Comparison of ENCODE assay signal across 34 cellular contexts in genomic region chr4:38466401-38466800, GRCh38.
"Had no signal": no experiment of that assay in that cellular context is flagged by ENCODE, and none has a peak within 500 bp of the region (broad histone marks: within the 10 kb centered on the region; RNA-seq: fewer than 3 reads in every experiment).

No MANE protein-coding gene starts in this region.

- H3K4me3 Mint-ChIP-seq: activated CD4-positive, alpha-beta memory T cell treated with anti-CD3 and anti-CD28 coated beads, Interleukin-2, amount 10 ng/mL, durations not matched to agents 7 days and 5 days; activated CD4-positive, alpha-beta T cell treated with anti-CD3 and anti-CD28 coated beads, Interleukin-2, amount 10 ng/mL, durations not matched to agents 7 days and 5 days; activated naive CD4-positive, alpha-beta T cell treated with anti-CD3 and anti-CD28 coated beads, Interleukin-2, amount 10 ng/mL, durations not matched to agents 7 days and 5 days; activated naive CD8-positive, alpha-beta T cell treated with anti-CD3 and anti-CD28 coated beads, Interleukin-2, amount 10 ng/mL, durations not matched to agents 7 days and 5 days; activated T-cell treated with anti-CD3 and anti-CD28 coated beads, Interleukin-2, amount 50 U/mL, for 24 hours; effector memory CD8-positive, alpha-beta T cell; mesothelial cell of epicardium; naive B cell; nephron progenitor cell; stimulated activated naive B cell treated with anti-CD40 and anti-IgM and Interleukin-4, amounts not matched to agents 10 μg/mL and 1 μg/mL and 100 μg/mL, for 72 hours; T-helper 17 cell had no signal

- FAIRE-seq: astrocyte had no signal

- H3K27ac Mint-ChIP-seq: activated CD4-positive, alpha-beta memory T cell treated with anti-CD3 and anti-CD28 coated beads, Interleukin-2, amount 10 ng/mL, durations not matched to agents 7 days and 5 days; activated CD4-positive, alpha-beta T cell treated with anti-CD3 and anti-CD28 coated beads, Interleukin-2, amount 10 ng/mL, durations not matched to agents 7 days and 5 days; activated naive CD8-positive, alpha-beta T cell treated with anti-CD3 and anti-CD28 coated beads, Interleukin-2, amount 10 ng/mL, durations not matched to agents 7 days and 5 days; activated T-cell treated with anti-CD3 and anti-CD28 coated beads, Interleukin-2, amount 50 U/mL, for 24 hours; effector memory CD8-positive, alpha-beta T cell; mesothelial cell of epicardium; naive B cell; nephron progenitor cell; stimulated activated naive B cell treated with anti-CD40 and anti-IgM and Interleukin-4, amounts not matched to agents 10 μg/mL and 1 μg/mL and 100 μg/mL, for 72 hours; T-helper 17 cell had no signal

- H3K79me2 ChIP-seq: hepatocyte had no signal

- H3K4me2 ChIP-seq: hepatocyte, smooth muscle cell had no signal

- DNase-seq: activated CD4-positive, alpha-beta memory T cell treated with anti-CD3 and anti-CD28 coated beads, Interleukin-2, amount 10 ng/mL, durations not matched to agents 7 days and 5 days; activated CD4-positive, alpha-beta T cell treated with anti-CD3 and anti-CD28 coated beads, Interleukin-2, amount 10 ng/mL, durations not matched to agents 7 days and 5 days; activated CD4-positive, CD25-positive, alpha-beta regulatory T cell treated with anti-CD3 and anti-CD28 coated beads, Interleukin-2, amount 50 U/mL, for 72 hours; activated CD8-positive, alpha-beta memory T cell treated with anti-CD3 and anti-CD28 coated beads, Interleukin-2, amount 50 U/mL, for 48 hours; activated gamma-delta T cell; activated naive CD4-positive, alpha-beta T cell treated with anti-CD3 and anti-CD28 coated beads, Interleukin-2, amount 10 ng/mL, durations not matched to agents 7 days and 5 days; activated naive CD8-positive, alpha-beta T cell treated with anti-CD3 and anti-CD28 coated beads, Interleukin-2, amount 10 ng/mL, durations not matched to agents 7 days and 5 days; activated T-cell treated with anti-CD3 and anti-CD28 coated beads, Interleukin-2, amount 50 U/mL, for 24 hours; amniotic stem cell; brain microvascular endothelial cell; cortex of kidney; effector memory CD8-positive, alpha-beta T cell; islet precursor cell; left colon; mammary epithelial cell; naive B cell; nephron progenitor cell; ovary; sigmoid colon; stimulated activated CD4-positive, alpha-beta T cell treated with anti-CD3 and anti-CD28 coated beads, Interleukin-1b, Interleukin-23, amount 100 ng/mL, for 48 hours; stimulated activated CD4-positive, alpha-beta T cell treated with anti-CD3 and anti-CD28 coated beads, Interleukin-4, amount 100 ng/mL, for 4 hours; stimulated activated CD8-positive, alpha-beta memory T cell treated with anti-CD3 and anti-CD28 coated beads, Interleukin-4, amount 100 ng/mL, for 48 hours; stimulated activated naive B cell treated with anti-CD40 and anti-IgM and Interleukin-4, amounts not matched to agents 10 μg/mL and 1 μg/mL and 100 μg/mL, for 72 hours; T-helper 17 cell; T1000 had no signal

- H3K36me3 ChIP-seq: brain microvascular endothelial cell, gastroesophageal sphincter, neutrophil, ovary, prostate gland, sigmoid colon, tibial nerve had no signal

- H3K9me3 ChIP-seq: gastroesophageal sphincter, neutrophil, ovary, prostate gland, sigmoid colon, tibial nerve had no signal

- H2AFZ ChIP-seq: hepatocyte had no signal

- H3K27me3 ChIP-seq: brain microvascular endothelial cell, gastroesophageal sphincter, hepatocyte, neutrophil, ovary, sigmoid colon, tibial nerve had no signal

- H3K4me1 ChIP-seq: prostate gland, tibial nerve had no signal

- H3K27ac ChIP-seq: brain microvascular endothelial cell, gastroesophageal sphincter, hepatocyte, neutrophil, ovary, prostate gland, sigmoid colon, tibial nerve had no signal

- H3K4me1 Mint-ChIP-seq: nephron progenitor cell had no signal

- H3K4me3 ChIP-seq: gastroesophageal sphincter, hepatocyte, ovary, prostate gland, sigmoid colon, smooth muscle cell, tibial nerve had no signal

- ATAC-seq: effector memory CD8-positive, alpha-beta T cell; esophagus mucosa; gastroesophageal sphincter; left colon; stimulated activated naive B cell treated with anti-CD40 and anti-IgM and Interleukin-4, amounts not matched to agents 10 μg/mL and 1 μg/mL and 100 μg/mL, for 72 hours; T-helper 17 cell had no signal
